Comparison of ENCODE assay signal across 27 cellular contexts in the genomic region with DNA sequence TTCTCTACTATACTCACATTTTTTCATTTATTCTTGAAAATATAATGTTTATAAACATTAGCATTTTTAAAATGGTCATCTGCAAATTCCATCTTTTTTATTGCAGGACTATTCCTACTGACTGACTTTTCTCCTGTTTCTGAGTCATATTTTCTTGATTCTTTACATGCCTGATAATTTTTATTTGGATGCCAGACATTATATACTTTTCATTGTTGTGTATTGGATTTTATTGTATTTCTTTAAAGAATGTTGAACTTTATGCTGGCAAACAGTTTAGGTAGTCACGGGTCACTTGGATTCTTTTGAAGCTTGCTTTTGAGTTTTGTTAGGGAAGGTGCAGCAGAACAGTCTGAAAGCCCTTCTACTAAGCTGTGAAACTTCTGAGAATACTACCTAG.
"Had no signal": no experiment of that assay in that cellular context is flagged by ENCODE, and none has a peak within 500 bp of the region (broad histone marks: within the 10 kb centered on the region; RNA-seq: fewer than 3 reads in every experiment).

No MANE protein-coding gene starts in this region.

- ATAC-seq: psoas muscle; right cardiac atrium; right lobe of liver; stimulated activated effector memory CD8-positive, alpha-beta T cell treated with anti-CD3 and anti-CD28 coated beads, Interleukin-12 subunit alpha, Interleukin-12 subunit beta, amount 100 ng/mL, for 72 hours; stimulated activated naive B cell treated with anti-CD40 and anti-IgM and Interleukin-4, amounts not matched to agents 10 μg/mL and 1 μg/mL and 100 μg/mL, for 72 hours had no signal

- FAIRE-seq: small intestine, urothelium cell line had no signal

- H3K79me2 ChIP-seq: parathyroid adenoma had no signal

- H3K27ac Mint-ChIP-seq: nephron; neural progenitor cell; progenitor cell of endocrine pancreas; stimulated activated effector memory CD8-positive, alpha-beta T cell treated with anti-CD3 and anti-CD28 coated beads, Interleukin-12 subunit alpha, Interleukin-12 subunit beta, amount 100 ng/mL, for 72 hours; stimulated activated naive B cell treated with anti-CD40 and anti-IgM and Interleukin-4, amounts not matched to agents 10 μg/mL and 1 μg/mL and 100 μg/mL, for 72 hours; stimulated activated naive CD8-positive, alpha-beta T cell treated with anti-CD3 and anti-CD28 coated beads, Interleukin-15, Interleukin-2, amounts not matched to agents 100 ng/mL and 50 ng/mL, for 24 hours had no signal

- DNase-seq: occipital lobe; ovary; posterior cingulate gyrus; psoas muscle; right cardiac atrium; right lobe of liver; sigmoid colon; small intestine; stimulated activated CD4-positive, alpha-beta T cell treated with anti-CD3 and anti-CD28 coated beads, Interleukin-15, amount 100 ng/mL, for 24 hours; stimulated activated CD4-positive, alpha-beta T cell treated with anti-CD3 and anti-CD28 coated beads, Interleukin-2, amount 100 ng/mL, for 24 hours; stimulated activated CD4-positive, alpha-beta T cell treated with anti-CD3 and anti-CD28 coated beads, Interleukin-2, amount 100 ng/mL, for 48 hours; stimulated activated CD4-positive, alpha-beta T cell treated with anti-CD3 and anti-CD28 coated beads, Interleukin-4, amount 100 ng/mL, for 24 hours; stimulated activated naive B cell treated with anti-CD40 and anti-IgM and Interleukin-4, amounts not matched to agents 10 μg/mL and 1 μg/mL and 100 μg/mL, for 72 hours; stimulated activated naive CD4-positive, alpha-beta T cell treated with Interleukin-2 at 50 U/mL for 16 hours; stomach; thyroid gland; upper lobe of left lung had no signal

- H3K27ac ChIP-seq: neural progenitor cell, ovary, parathyroid adenoma, psoas muscle, right lobe of liver, sigmoid colon, stomach, thoracic aorta, thyroid gland, tibial nerve, upper lobe of left lung, vagina had no signal

- H3K36me3 Mint-ChIP-seq: neural progenitor cell; stimulated activated effector memory CD8-positive, alpha-beta T cell treated with anti-CD3 and anti-CD28 coated beads, Interleukin-12 subunit alpha, Interleukin-12 subunit beta, amount 100 ng/mL, for 72 hours; stimulated activated naive B cell treated with anti-CD40 and anti-IgM and Interleukin-4, amounts not matched to agents 10 μg/mL and 1 μg/mL and 100 μg/mL, for 72 hours had no signal

- H3K36me3 ChIP-seq: neural progenitor cell, ovary, right lobe of liver, sigmoid colon, thoracic aorta, thyroid gland, upper lobe of left lung, vagina had no signal

- H3K27me3 Mint-ChIP-seq: progenitor cell of endocrine pancreas; stimulated activated naive B cell treated with anti-CD40 and anti-IgM and Interleukin-4, amounts not matched to agents 10 μg/mL and 1 μg/mL and 100 μg/mL, for 72 hours had no signal

- H2AFZ ChIP-seq: neural progenitor cell, parathyroid adenoma had no signal

- H3K27me3 ChIP-seq: neural progenitor cell, ovary, right lobe of liver, sigmoid colon, stomach, thyroid gland, tibial nerve, upper lobe of left lung, vagina had no signal

- H3K9me3 ChIP-seq: ovary, psoas muscle, right lobe of liver, sigmoid colon, stomach, thoracic aorta, thyroid gland, tibial nerve, upper lobe of left lung, vagina had no signal

- H3K4me3 ChIP-seq: neural progenitor cell, ovary, psoas muscle, right lobe of liver, sigmoid colon, stomach, thoracic aorta, thyroid gland, tibial nerve, upper lobe of left lung, vagina had no signal

- H3K4me2 ChIP-seq: neural progenitor cell had no signal

- H3K4me3 Mint-ChIP-seq: nephron; neural progenitor cell; stimulated activated effector memory CD8-positive, alpha-beta T cell treated with anti-CD3 and anti-CD28 coated beads, Interleukin-12 subunit alpha, Interleukin-12 subunit beta, amount 100 ng/mL, for 72 hours; stimulated activated naive B cell treated with anti-CD40 and anti-IgM and Interleukin-4, amounts not matched to agents 10 μg/mL and 1 μg/mL and 100 μg/mL, for 72 hours; stimulated activated naive CD8-positive, alpha-beta T cell treated with anti-CD3 and anti-CD28 coated beads, Interleukin-15, Interleukin-2, amounts not matched to agents 100 ng/mL and 50 ng/mL, for 24 hours had no signal

- H3K4me1 ChIP-seq: neural progenitor cell, parathyroid adenoma, psoas muscle, right lobe of liver, sigmoid colon, stomach, tibial nerve, upper lobe of left lung, vagina had no signal

- H3K9me3 Mint-ChIP-seq: stimulated activated effector memory CD8-positive, alpha-beta T cell treated with anti-CD3 and anti-CD28 coated beads, Interleukin-12 subunit alpha, Interleukin-12 subunit beta, amount 100 ng/mL, for 72 hours; stimulated activated naive CD8-positive, alpha-beta T cell treated with anti-CD3 and anti-CD28 coated beads, Interleukin-15, Interleukin-2, amounts not matched to agents 100 ng/mL and 50 ng/mL, for 24 hours had no signal

- H3K9ac ChIP-seq: neural progenitor cell, parathyroid adenoma had no signal

- H3K4me1 Mint-ChIP-seq: nephron; neural progenitor cell; stimulated activated effector memory CD8-positive, alpha-beta T cell treated with anti-CD3 and anti-CD28 coated beads, Interleukin-12 subunit alpha, Interleukin-12 subunit beta, amount 100 ng/mL, for 72 hours; stimulated activated naive B cell treated with anti-CD40 and anti-IgM and Interleukin-4, amounts not matched to agents 10 μg/mL and 1 μg/mL and 100 μg/mL, for 72 hours had no signal
